ENCODE assay signal across 29 cellular contexts in the genomic region with DNA sequence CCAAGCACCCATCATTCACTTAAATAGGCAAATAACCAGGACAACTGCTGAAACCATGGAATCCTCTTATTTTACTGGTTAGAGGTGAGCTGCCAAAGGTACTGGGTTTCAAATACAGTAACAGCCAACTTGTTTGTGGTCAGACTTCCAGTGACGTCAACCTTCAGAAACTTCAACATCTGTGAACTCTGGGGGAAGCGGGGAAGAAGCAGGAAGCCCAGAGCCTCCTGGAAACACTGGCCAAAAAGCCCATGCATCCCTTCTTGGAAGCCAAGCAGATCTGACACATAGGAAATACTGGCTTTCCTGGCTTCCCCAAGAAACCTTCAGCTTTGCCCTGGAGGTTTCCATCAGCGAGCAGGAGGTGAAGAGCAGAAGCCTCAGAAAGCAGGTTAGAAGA. TPM values are rescaled to one million over a fixed set of nuclear protein-coding genes. Genes with fewer than 3 reads are reported as not detected.
DNase-seq lines count a peak whose midpoint lies in the region; ATAC-seq, FAIRE-seq and TF ChIP-seq lines count a peak whose summit lies in the region.
"Had no signal": no experiment of that assay in that cellular context is flagged by ENCODE, and none has a peak within 500 bp of the region (broad histone marks: within the 10 kb centered on the region; RNA-seq: fewer than 3 reads in every experiment).

No MANE protein-coding gene starts in this region.

- CTCF ChIA-PET in IMR-90 (lab: Yijun Ruan, JAX) = interaction anchor here (1.2 kb wide), 1 partner anchor 11 kb away, joined by 4 read pairs; no protein-coding TSS in a partner anchor
- CTCF ChIA-PET in K562 (lab: Yijun Ruan, JAX; ENCODE audit: low intra/inter-chr PET ratio) = no interaction called here
- CTCF ChIA-PET in Caco-2 (lab: Charles Lee) = no interaction called here

- intact Hi-C loops in IMR-90 (cut with micrococcal nuclease) = no loop called here
- intact Hi-C loops in K562 (cut with micrococcal nuclease) = no loop called here
- intact Hi-C loops in body of pancreas (cut with DNase I) = loop anchor here (10.0 kb wide), 1 partner anchor 63 kb away; no protein-coding TSS in a partner anchor
- intact Hi-C loops in kidney (cut with DNase I) = no loop called here
- intact Hi-C loops in Caco-2 (cut with micrococcal nuclease; ENCODE audit: unreplicated experiment) = no loop called here

- TF ChIP-seq EP300 in K562 (IDR thresholded peaks at IDR 0.05; ENCODE audit: low read length) = no peak

- TF ChIP-seq POLR2A in IMR-90 (IDR thresholded peaks at IDR 0.05; ENCODE audit: low read depth, low read length) (no peak), K562 (conservative IDR thresholded peaks at IDR 0.05) (no peak), body of pancreas (IDR thresholded peaks at IDR 0.05) (no peak)

- ATAC-seq in IMR-90 (ENCODE audit: low read depth) (no peak), K562 (peak; percentile 35), body of pancreas (no peak)
- ATAC-seq: lower lobe of right lung; psoas muscle; stimulated activated naive B cell treated with anti-CD40 and anti-IgM and Interleukin-4, amounts not matched to agents 10 μg/mL and 1 μg/mL and 100 μg/mL, for 72 hours; WTC11 had no signal

- H2BK5ac ChIP-seq in IMR-90 (ENCODE audit: low read depth, low read length, poor library complexity, severe bottlenecking) = no peak overlapping the region

- no peak overlapping the region for H3K23ac ChIP-seq in IMR-90 (ENCODE audit: low read depth, low read length)

- H2AFZ ChIP-seq in IMR-90 (replicated peaks; ENCODE audit: low read length, poor library complexity) (no peak overlapping the region), K562 (ENCODE audit: low read depth, low read length) (peak overlapping the region; percentile 73)

- H2BK20ac ChIP-seq in IMR-90 (ENCODE audit: low read depth, low read length) = no peak overlapping the region

- H4K91ac ChIP-seq in IMR-90 (ENCODE audit: insufficient read depth, low read depth, low read length) = no peak overlapping the region

- FAIRE-seq in K562 (lab: Jason Lieb, UNC) (peak; percentile 37), kidney (lab: Jason Lieb, UNC) (no peak)
- FAIRE-seq: endothelial cell of umbilical vein had no signal

- no peak overlapping the region for H2AK5ac ChIP-seq in IMR-90 (ENCODE audit: low read depth, low read length)

- in situ Hi-C loops in IMR-90 (cut with MboI; ENCODE audit: low sequenced_read_pairs) = no loop called here
- in situ Hi-C loops in K562 (cut with MboI) = no loop called here

- H3K79me1 ChIP-seq in IMR-90 (ENCODE audit: low read depth in 1 of 2, low read length in 2 of 2) = no peaks in the 10 kb centered on the region

- no peak overlapping the region for H2BK15ac ChIP-seq in IMR-90 (ENCODE audit: low read depth, low read length)

- H3K9ac ChIP-seq in BLaER1 treated with 17β-estradiol and CSF1 and Interleukin-3, amounts not matched to agents 10 nM and 100 nM = no peak overlapping the region
- H3K9ac ChIP-seq in IMR-90 (ENCODE audit: low read depth, low read length) (no peak overlapping the region), K562 (ENCODE audit: insufficient read depth in 1 of 2, low read depth in 2 of 2, low read length in 2 of 2) (peak overlapping the region in 1 of 2 experiments; percentile 3; a peak in 2 of 4 replicates), kidney (ENCODE audit: low read length in 2 of 2) (no peak overlapping the region)

- H3K4me3 Mint-ChIP-seq in Caco-2 (ENCODE audit: unreplicated experiment) = no peak overlapping the region
- H3K4me3 Mint-ChIP-seq: activated naive CD8-positive, alpha-beta T cell treated with anti-CD3 and anti-CD28 coated beads, Interleukin-2, amount 10 ng/mL, durations not matched to agents 7 days and 5 days; IgD-negative memory B cell; stimulated activated naive B cell treated with anti-CD40 and anti-IgM and Interleukin-4, amounts not matched to agents 10 μg/mL and 1 μg/mL and 100 μg/mL, for 72 hours; T-helper 2 cell treated with Interferon-gamma antibody and Interleukin-4, amounts not matched to agents 5 μg/mL and 100 μg/mL, for 36 hours; WTC11 had no signal

- no peak overlapping the region for H3K4me3 ChIP-seq in BLaER1 treated with 17β-estradiol and CSF1 and Interleukin-3, amounts not matched to agents 10 nM and 100 nM
- H3K4me3 ChIP-seq in IMR-90 (ENCODE audit: insufficient read depth, low read depth, low read length) = no peak overlapping the region
- H3K4me3 ChIP-seq in K562 = no peak overlapping the region
- no peak overlapping the region for H3K4me3 ChIP-seq in fibroblast of villous mesenchyme (ENCODE audit: low read depth, low read length)
- no peak overlapping the region for H3K4me3 ChIP-seq in body of pancreas
- H3K4me3 ChIP-seq in kidney (ENCODE audit: low read length in 2 of 2) = no peak overlapping the region
- H3K4me3 ChIP-seq in Caco-2 (ENCODE audit: low read depth, low read length) = no peak overlapping the region
- H3K4me3 ChIP-seq: cardiac muscle cell, lower lobe of right lung, psoas muscle, skin epidermis, testis, vagina had no signal

- no peak overlapping the region for H4K8ac ChIP-seq in IMR-90 (ENCODE audit: low read depth in 2 of 2, low read length in 2 of 2)

- no peak overlapping the region for H2BK120ac ChIP-seq in IMR-90 (ENCODE audit: low read depth, low read length)

- TF ChIP-seq CTCF in IMR-90 (conservative IDR thresholded peaks at IDR 0.05; ENCODE audit: low read depth, low read length) (no peak), K562 (IDR thresholded peaks at IDR 0.05 in 2 of 3, conservative IDR thresholded peaks at IDR 0.05 in 1 of 3; ENCODE audit: insufficient read depth in 2 of 3, low read depth in 1 of 3, low read length in 3 of 3) (no peak), fibroblast of villous mesenchyme (IDR thresholded peaks at IDR 0.05; ENCODE audit: insufficient read depth, low read depth, low read length) (no peak), body of pancreas (IDR thresholded peaks at IDR 0.05) (no peak), kidney (IDR thresholded peaks at IDR 0.05; ENCODE audit: borderline replicate concordance, extremely low read depth, insufficient read depth) (no peak), Caco-2 (IDR thresholded peaks at IDR 0.05; ENCODE audit: insufficient read depth in 1 of 2, low read depth in 1 of 2, low read length in 1 of 2, severe bottlenecking in 1 of 2, unreplicated experiment in 1 of 2) (no peak)

- H3K4me2 ChIP-seq in BLaER1 treated with 17β-estradiol and CSF1 and Interleukin-3, amounts not matched to agents 10 nM and 100 nM = peak overlapping the region in 9 of 11 experiments; percentile 11 to 46 (median 33); a peak in 11 of 22 replicates
- H3K4me2 ChIP-seq in IMR-90 (ENCODE audit: low read depth, low read length) (no peak overlapping the region), K562 (ENCODE audit: insufficient read depth, low read length) (no peak overlapping the region)

- H3K18ac ChIP-seq in IMR-90 (ENCODE audit: low read depth, low read length) = no peak overlapping the region

- H3K4me1 ChIP-seq in BLaER1 treated with 17β-estradiol and CSF1 and Interleukin-3, amounts not matched to agents 10 nM and 100 nM = peaks cover 0 to 9% (median 7%) of the 10 kb centered on the region in 10 experiments; a peak in 13 of 20 replicates
- H3K4me1 ChIP-seq in IMR-90 (ENCODE audit: control insufficient read depth, insufficient read depth, low read length) = no peaks in the 10 kb centered on the region
- H3K4me1 ChIP-seq in K562 (replicated peaks in 1 of 2; ENCODE audit: control insufficient read depth in 2 of 2, insufficient read depth in 2 of 2, low read length in 2 of 2) = peaks cover 0 to 9% of the 10 kb centered on the region in 2 experiments; a peak in 1 of 5 replicates
- peaks cover 4% of the 10 kb centered on the region for H3K4me1 ChIP-seq in body of pancreas
- no peaks in the 10 kb centered on the region for H3K4me1 ChIP-seq in kidney (ENCODE audit: control insufficient read depth in 1 of 2, insufficient read depth in 1 of 2, low read depth in 1 of 2, low read length in 2 of 2)
- H3K4me1 ChIP-seq in Caco-2 = no peaks in the 10 kb centered on the region
- H3K4me1 ChIP-seq: lower lobe of right lung, psoas muscle, testis, vagina had no signal

- no peaks in the 10 kb centered on the region for H3K4me1 Mint-ChIP-seq in Caco-2 (ENCODE audit: low read depth, unreplicated experiment)

- no peak overlapping the region for H3K14ac ChIP-seq in IMR-90 (replicated peaks; ENCODE audit: low read depth, low read length)

- no peaks in the 10 kb centered on the region for H4K20me1 ChIP-seq in BLaER1 treated with 17β-estradiol and CSF1 and Interleukin-3, amounts not matched to agents 10 nM and 100 nM
- H4K20me1 ChIP-seq in IMR-90 (ENCODE audit: insufficient read depth, low read length) (no peaks in the 10 kb centered on the region), K562 (replicated peaks; ENCODE audit: control insufficient read depth, insufficient read depth, low read length) (no peaks in the 10 kb centered on the region)

- TF ChIP-seq RAD21 in IMR-90 (IDR thresholded peaks at IDR 0.05; ENCODE audit: low read length) (no peak), K562 (CRISPR knock-in tag; conservative IDR thresholded peaks at IDR 0.05 in 1 of 2, IDR thresholded peaks at IDR 0.05 in 1 of 2) (no peak)

- H3K9me3 Mint-ChIP-seq in Caco-2 (ENCODE audit: unreplicated experiment) = no peaks in the 10 kb centered on the region
- H3K9me3 Mint-ChIP-seq: activated naive CD8-positive, alpha-beta T cell treated with anti-CD3 and anti-CD28 coated beads, Interleukin-2, amount 10 ng/mL, durations not matched to agents 7 days and 5 days; activated T-helper 2 cell treated with anti-CD3 and anti-CD28 coated beads, Interferon-gamma antibody, Interleukin-2, Interleukin-4, amounts not matched to agents 10 μg/mL and 5 μg/mL and 100 μg/mL, durations not matched to agents 14 hours and 24 hours and 36 hours; IgD-negative memory B cell; stimulated activated naive B cell treated with anti-CD40 and anti-IgM and Interleukin-4, amounts not matched to agents 10 μg/mL and 1 μg/mL and 100 μg/mL, for 72 hours; T-helper 2 cell treated with Interferon-gamma antibody and Interleukin-4, amounts not matched to agents 5 μg/mL and 100 μg/mL, for 36 hours; WTC11 had no signal

- no peak overlapping the region for H3K27ac ChIP-seq in BLaER1 treated with 17β-estradiol and CSF1 and Interleukin-3, amounts not matched to agents 10 nM and 100 nM
- H3K27ac ChIP-seq in IMR-90 (ENCODE audit: insufficient read depth, low read length) (no peak overlapping the region), K562 (ENCODE audit: extremely low read depth, low read depth, low read length) (no peak overlapping the region), body of pancreas (no peak overlapping the region), kidney (ENCODE audit: low read depth in 2 of 2, low read length in 2 of 2) (no peak overlapping the region)
- H3K27ac ChIP-seq: cardiac muscle cell, lower lobe of right lung, psoas muscle, skin epidermis, testis, vagina had no signal

- H3K9me3 ChIP-seq in BLaER1 treated with 17β-estradiol and CSF1 and Interleukin-3, amounts not matched to agents 10 nM and 100 nM (replicated peaks in 1 of 11) = peaks cover 0 to 8% (median 0%) of the 10 kb centered on the region in 11 experiments; a peak in 4 of 22 replicates
- no peaks in the 10 kb centered on the region for H3K9me3 ChIP-seq in IMR-90 (ENCODE audit: control insufficient read depth, insufficient read depth, low read length)
- no peaks in the 10 kb centered on the region for H3K9me3 ChIP-seq in K562 (replicated peaks; ENCODE audit: control insufficient read depth, insufficient read depth, low read depth, low read length)
- no peaks in the 10 kb centered on the region for H3K9me3 ChIP-seq in body of pancreas
- H3K9me3 ChIP-seq in kidney (ENCODE audit: control insufficient read depth in 1 of 2, low read length in 2 of 2) = no peaks in the 10 kb centered on the region
- no peaks in the 10 kb centered on the region; the same call in 1 of the 2 replicates for H3K9me3 ChIP-seq in Caco-2
- H3K9me3 ChIP-seq: lower lobe of right lung, psoas muscle, testis, vagina had no signal

- dilution Hi-C loops in IMR-90 (cut with HindIII; ENCODE audit: low sequenced_read_pairs, unreplicated experiment) = no loop called here

- H3K9me1 ChIP-seq in IMR-90 (ENCODE audit: insufficient read depth, low read length) = no peaks in the 10 kb centered on the region
- H3K9me1 ChIP-seq in K562 (ENCODE audit: control insufficient read depth, insufficient read depth, low read length) = no peaks in the 10 kb centered on the region

- no peak overlapping the region for H3K27ac Mint-ChIP-seq in Caco-2 (ENCODE audit: unreplicated experiment)
- H3K27ac Mint-ChIP-seq: activated naive CD8-positive, alpha-beta T cell treated with anti-CD3 and anti-CD28 coated beads, Interleukin-2, amount 10 ng/mL, durations not matched to agents 7 days and 5 days; activated T-helper 2 cell treated with anti-CD3 and anti-CD28 coated beads, Interferon-gamma antibody, Interleukin-2, Interleukin-4, amounts not matched to agents 10 μg/mL and 5 μg/mL and 100 μg/mL, durations not matched to agents 14 hours and 24 hours and 36 hours; IgD-negative memory B cell; stimulated activated naive B cell treated with anti-CD40 and anti-IgM and Interleukin-4, amounts not matched to agents 10 μg/mL and 1 μg/mL and 100 μg/mL, for 72 hours; T-helper 2 cell treated with Interferon-gamma antibody and Interleukin-4, amounts not matched to agents 5 μg/mL and 100 μg/mL, for 36 hours; WTC11 had no signal

- no peak overlapping the region for H4K5ac ChIP-seq in IMR-90 (ENCODE audit: low read depth, low read length)

- no peaks in the 10 kb centered on the region for H3K36me3 Mint-ChIP-seq in Caco-2 (ENCODE audit: insufficient read depth, unreplicated experiment)
- H3K36me3 Mint-ChIP-seq: activated naive CD8-positive, alpha-beta T cell treated with anti-CD3 and anti-CD28 coated beads, Interleukin-2, amount 10 ng/mL, durations not matched to agents 7 days and 5 days; IgD-negative memory B cell; WTC11 had no signal

- H3K56ac ChIP-seq in IMR-90 (ENCODE audit: extremely low read depth, insufficient read depth, low read length) = no peak overlapping the region

- DNase-seq in IMR-90 = peak; percentile 59
- peak in 2 of 4 experiments; percentile 23 to 29 for DNase-seq in K562 (ENCODE audit: extremely low read depth in 1 of 4, low spot score in 3 of 4)
- DNase-seq in fibroblast of villous mesenchyme (ENCODE audit: low read depth) = peak; percentile 22
- no peak for DNase-seq in NCI-H524 treated with DMSO at 0.1 percent for 48 hours (lab: John Stamatoyannopoulos, UW)
- no peak for DNase-seq in body of pancreas
- no peak for DNase-seq in kidney
- DNase-seq in Caco-2 = no peak
- DNase-seq: activated CD4-positive, alpha-beta T cell treated with anti-CD3 and anti-CD28 coated beads, Interleukin-2, amount 50 U/mL, for 4 hours; activated CD8-positive, alpha-beta memory T cell treated with anti-CD3 and anti-CD28 coated beads, Interleukin-2, amount 50 U/mL, for 4 hours; activated naive CD8-positive, alpha-beta T cell treated with anti-CD3 and anti-CD28 coated beads, Interleukin-2, amount 10 ng/mL, durations not matched to agents 7 days and 5 days; DMS79 treated with DMSO at 0.1 percent for 48 hours; foreskin melanocyte; GOT3; islet precursor cell; lower lobe of right lung; NCI-H1436 treated with DMSO at 0.1 percent for 48 hours; psoas muscle; stimulated activated CD4-positive, alpha-beta T cell treated with anti-CD3 and anti-CD28 coated beads, Interleukin-1b, Interleukin-23, amount 100 ng/mL, for 48 hours; stimulated activated naive B cell treated with anti-CD40 and anti-IgM and Interleukin-4, amounts not matched to agents 10 μg/mL and 1 μg/mL and 100 μg/mL, for 72 hours; testis had no signal

- POLR2A ChIA-PET in IMR-90 (lab: Charles Lee; ENCODE audit: unreplicated experiment) = no interaction called here
- POLR2A ChIA-PET in K562 (lab: Yijun Ruan, JAX) = interaction anchor here (0.7 to 1.3 kb wide), 3 partner anchors 8 to 37 kb away, joined by 3 to 4 read pairs (median 3); no protein-coding TSS in a partner anchor
- POLR2A ChIA-PET in Caco-2 (lab: Charles Lee) = no interaction called here

- H3K4ac ChIP-seq in IMR-90 (ENCODE audit: low read depth, low read length) = no peak overlapping the region

- BruUV-seq in IMR-90 (replicated peaks; lab: Mats Ljungman, UMichigan) = no TSS peak
- no TSS peak for BruUV-seq in K562 (replicated peaks; lab: Mats Ljungman, UMichigan)
- no TSS peak for BruUV-seq in Caco-2 (replicated peaks; lab: Mats Ljungman, UMichigan)

- H2AK9ac ChIP-seq in IMR-90 (replicated peaks; ENCODE audit: low read depth, low read length, poor library complexity) = no peak overlapping the region

- no peaks in the 10 kb centered on the region for H3K27me3 Mint-ChIP-seq in Caco-2 (ENCODE audit: insufficient read depth, unreplicated experiment)

- 100% methylated on average over 1 of the region's 3 CpGs; no CpG with 5 or more reads in 1 of the 2 experiments for WGBS in IMR-90 (ENCODE audit: extremely low coverage in 2 of 2, insufficient read length in 1 of 2), 2 experiments
- WGBS in K562 (ENCODE audit: insufficient coverage, low coverage, missing lambda C conversion rate) = 36% methylated on average over 3 of the region's 3 CpGs
- WGBS in body of pancreas, 2 donors = 79 to 82% methylated on average over 3 of the region's 3 CpGs

- H3K27me3 ChIP-seq in BLaER1 treated with 17β-estradiol and CSF1 and Interleukin-3, amounts not matched to agents 10 nM and 100 nM = no peaks in the 10 kb centered on the region
- H3K27me3 ChIP-seq in IMR-90 (ENCODE audit: control insufficient read depth, insufficient read depth, low read length) (peaks cover 29% of the 10 kb centered on the region), K562 (ENCODE audit: control insufficient read depth in 2 of 2, insufficient read depth in 2 of 2, low read length in 2 of 2) (no peaks in the 10 kb centered on the region), body of pancreas (no peaks in the 10 kb centered on the region), Caco-2 (replicated peaks; ENCODE audit: control insufficient read depth, insufficient read depth, low read length) (no peaks in the 10 kb centered on the region)
- H3K27me3 ChIP-seq: testis, vagina had no signal

- no peaks in the 10 kb centered on the region for H3K79me2 ChIP-seq in K562 (ENCODE audit: control insufficient read depth, insufficient read depth, low read length)

- H3K36me3 ChIP-seq in BLaER1 treated with 17β-estradiol and CSF1 and Interleukin-3, amounts not matched to agents 10 nM and 100 nM = no peaks in the 10 kb centered on the region
- no peaks in the 10 kb centered on the region for H3K36me3 ChIP-seq in IMR-90 (ENCODE audit: control insufficient read depth, insufficient read depth, low read length)
- no peaks in the 10 kb centered on the region for H3K36me3 ChIP-seq in K562 (ENCODE audit: control insufficient read depth, insufficient read depth, low read length)
- H3K36me3 ChIP-seq in body of pancreas (replicated peaks in 1 of 2; ENCODE audit: insufficient read depth in 1 of 2, low read depth in 2 of 2) = no peaks in the 10 kb centered on the region
- H3K36me3 ChIP-seq in kidney (ENCODE audit: control insufficient read depth in 1 of 2, insufficient read depth in 2 of 2, low read length in 2 of 2) = no peaks in the 10 kb centered on the region
- H3K36me3 ChIP-seq in Caco-2 (ENCODE audit: control insufficient read depth, insufficient read depth, low read length) = no peaks in the 10 kb centered on the region
- H3K36me3 ChIP-seq: cardiac muscle cell, lower lobe of right lung, vagina had no signal

RNA-seq across cellular contexts. Expression of a gene that starts 4.9 kb away (rescaled TPM):
- total RNA-seq in IMR-90 (2012; rRNA removed) = under 0.01 TPM in 1 of 2 replicates, not detected in the other
- polyA plus RNA-seq in IMR-90 (2012; rRNA removed) = 0.05 and 0.06 TPM in 2 replicates
- 0.01 and 0.03 TPM in 2 replicates for polyA plus RNA-seq in IMR-90 (2012; cell fraction: cytosol; rRNA removed)
- under 0.01 and 0.08 TPM in 2 replicates for polyA plus RNA-seq in IMR-90 (2012; cell fraction: nucleus; rRNA removed; ENCODE audit: low replicate concordance)
- 0.02 TPM in 1 of 2 replicates, not detected in the other for total RNA-seq in K562 (2011; cell fraction: chromatin; rRNA removed; ENCODE audit: low replicate concordance)
- total RNA-seq in K562 (2011; cell fraction: nucleolus; rRNA removed) = not detected in 2 replicates
- not detected in 2 replicates for total RNA-seq in K562 (2011; cell fraction: nucleoplasm; rRNA removed)
- not detected in 2 replicates for total RNA-seq in K562 (2014; rRNA removed)
- 0.03 and 0.04 TPM in 2 replicates for total RNA-seq in K562 (2014; rRNA removed; fragmentation: Illumina TruSeq; extraction: Trizol)
- 0.04 TPM in 1 of 2 replicates, not detected in the other for total RNA-seq in K562 (2015; rRNA removed; fragmentation: Illumina TruSeq; extraction: Trizol)
- not detected in 2 replicates for total RNA-seq in K562 (2021)
- 0.01 TPM in 2 replicates for polyA plus RNA-seq in K562 (2011; rRNA removed)
- not detected in 2 replicates for polyA plus RNA-seq in K562 (2011; cell fraction: cytosol; rRNA removed)
- not detected in 2 replicates for polyA plus RNA-seq in K562 (2011; cell fraction: nucleus; rRNA removed)
- 0.01 and 0.11 TPM in 2 replicates for polyA plus RNA-seq in K562 (2012)
- polyA plus RNA-seq in K562 (2014; fragmentation: Illumina TruSeq; extraction: Trizol) = 0.01 TPM in 1 of 2 replicates, not detected in the other
- polyA plus RNA-seq in K562 (2014; fragmentation: Nextera tagmentation; extraction: Ambion mirVana) = under 1 TPM in 1 of 2 experiments, not detected in 1; under 0.01 TPM
- polyA plus RNA-seq in K562 (2014; rRNA removed) = 0.04 TPM in 1 of 2 replicates, not detected in the other
- not detected in 2 replicates for polyA minus RNA-seq in K562 (2011; rRNA and poly(A)+ RNA removed)
- not detected in 2 replicates for polyA minus RNA-seq in K562 (2011; cell fraction: cytosol; rRNA and poly(A)+ RNA removed)
- polyA minus RNA-seq in K562 (2011; cell fraction: nucleus; rRNA and poly(A)+ RNA removed) = not detected in 2 replicates
- total RNA-seq in fibroblast of villous mesenchyme = under 0.01 TPM in 1 of 2 replicates, not detected in the other
- under 1 TPM; 0.33 to 0.52 TPM for total RNA-seq in body of pancreas
- not detected for total RNA-seq in kidney
- 0.06 TPM for polyA plus RNA-seq in kidney (ENCODE audit: insufficient read depth, low read depth, low replicate concordance)
- total RNA-seq in Caco-2 (2022) = 0.30 TPM in 1 of 2 replicates, not detected in the other
- total RNA-seq: activated naive CD8-positive, alpha-beta T cell treated with anti-CD3 and anti-CD28 coated beads, Interleukin-2, amount 10 ng/mL, durations not matched to agents 7 days and 5 days; activated T-helper 2 cell treated with anti-CD3 and anti-CD28 coated beads, Interferon-gamma antibody, Interleukin-2, Interleukin-4, amounts not matched to agents 10 μg/mL and 5 μg/mL and 100 μg/mL, durations not matched to agents 14 hours and 24 hours and 36 hours; endothelial cell of umbilical vein had no signal
- polyA plus RNA-seq: endothelial cell of umbilical vein, IgD-negative memory B cell had no signal

RNA-seq across cellular contexts. Expression of a gene that starts 52.2 kb away (rescaled TPM):
- total RNA-seq in IMR-90 (2012; rRNA removed) (51.7 and 57.9 TPM in 2 replicates), K562 (2014; rRNA removed) (13.9 and 15.1 TPM in 2 replicates), K562 (2014; rRNA removed; fragmentation: Illumina TruSeq; extraction: Trizol) (30.5 and 32.8 TPM in 2 replicates), K562 (2015; rRNA removed; fragmentation: Illumina TruSeq; extraction: Trizol) (29.3 and 31.1 TPM in 2 replicates), K562 (2021) (24.3 and 26.9 TPM in 2 replicates), fibroblast of villous mesenchyme (54.4 and 86.8 TPM in 2 replicates), body of pancreas (10 to 100 TPM; 38.9 to 47.0 TPM), kidney (69.5 TPM), Caco-2 (2022) (99.2 and 110 TPM in 2 replicates)
- polyA plus RNA-seq in IMR-90 (2012; rRNA removed) (21.0 and 24.8 TPM in 2 replicates), K562 (2011; rRNA removed) (34.9 and 43.2 TPM in 2 replicates), K562 (2014; fragmentation: Illumina TruSeq; extraction: Trizol) (26.0 and 33.7 TPM in 2 replicates), K562 (2014; fragmentation: Nextera tagmentation; extraction: Ambion mirVana) (10 to 100 TPM in 1 of 2 experiments, 1 to 10 TPM in 1; 8.5 to 12.1 TPM), K562 (2014; rRNA removed) (15.8 and 16.6 TPM in 2 replicates), kidney (ENCODE audit: insufficient read depth, low read depth, low replicate concordance) (23.5 TPM)
- 11.7 and 26.8 TPM in 2 replicates for polyA plus RNA-seq in IMR-90 (2012; cell fraction: cytosol; rRNA removed)
- 4.9 and 24.1 TPM in 2 replicates for polyA plus RNA-seq in IMR-90 (2012; cell fraction: nucleus; rRNA removed; ENCODE audit: low replicate concordance)
- total RNA-seq in K562 (2011; cell fraction: chromatin; rRNA removed; ENCODE audit: low replicate concordance) = 63.8 and 96.7 TPM in 2 replicates
- total RNA-seq in K562 (2011; cell fraction: nucleolus; rRNA removed) = 45.0 and 54.9 TPM in 2 replicates
- 78.2 and 94.0 TPM in 2 replicates for total RNA-seq in K562 (2011; cell fraction: nucleoplasm; rRNA removed)
- polyA plus RNA-seq in K562 (2011; cell fraction: cytosol; rRNA removed) = 28.7 and 45.6 TPM in 2 replicates
- 31.8 and 33.1 TPM in 2 replicates for polyA plus RNA-seq in K562 (2011; cell fraction: nucleus; rRNA removed)
- polyA plus RNA-seq in K562 (2012) = 18.4 and 21.3 TPM in 2 replicates
- polyA minus RNA-seq in K562 (2011; rRNA and poly(A)+ RNA removed) = 100 and 105 TPM in 2 replicates
- 25.8 and 36.3 TPM in 2 replicates for polyA minus RNA-seq in K562 (2011; cell fraction: cytosol; rRNA and poly(A)+ RNA removed)
- polyA minus RNA-seq in K562 (2011; cell fraction: nucleus; rRNA and poly(A)+ RNA removed) = 44.7 and 68.2 TPM in 2 replicates

Comparison
In these comparisons a context has a peak if more than half of its experiments do, and no peak if none do; other contexts are left out.
1. H3K4me2 ChIP-seq: peak in BLaER1 treated with 17β-estradiol and CSF1 and Interleukin-3, amounts not matched to agents 10 nM and 100 nM (9 of 11); none in IMR-90 (single experiment) and K562 (single experiment).
2. DNase-seq: peak in IMR-90 (single experiment) and fibroblast of villous mesenchyme (single experiment); none in NCI-H524 treated with DMSO at 0.1 percent for 48 hours (single experiment), body of pancreas (0 of 4), kidney (single experiment) and Caco-2 (0 of 2).